28 cellular contexts compared by ENCODE assay signal in genomic region chr4:84905646-84906045, GRCh38.
"Had no signal": no experiment of that assay in that cellular context is flagged by ENCODE, and none has a peak within 500 bp of the region (broad histone marks: within the 10 kb centered on the region; RNA-seq: fewer than 3 reads in every experiment).

No MANE protein-coding gene starts in this region.

- H3K27ac ChIP-seq: brain microvascular endothelial cell, Peyer's patch, RWPE1 had no signal

- H3K4me1 ChIP-seq: Peyer's patch had no signal

- H3K9me3 Mint-ChIP-seq: activated B cell treated with CpG ODN at 0.5 μM for 24 hours; activated CD4-positive, alpha-beta T cell treated with anti-CD3 and anti-CD28 coated beads, Interleukin-2, amount 10 ng/mL, durations not matched to agents 24 days and 14 days; activated T-cell treated with anti-CD3 and anti-CD28 coated beads, Interleukin-2, amount 50 U/mL, for 24 hours had no signal

- H3K4me3 Mint-ChIP-seq: activated B cell treated with CpG ODN at 0.5 μM for 24 hours; activated CD4-positive, alpha-beta T cell treated with anti-CD3 and anti-CD28 coated beads, Interleukin-2, amount 10 ng/mL, durations not matched to agents 24 days and 14 days; activated CD8-positive, alpha-beta memory T cell treated with anti-CD3 and anti-CD28 coated beads, Interleukin-2, amount 10 ng/mL, durations not matched to agents 7 days and 5 days; activated naive CD8-positive, alpha-beta T cell; activated T-cell treated with anti-CD3 and anti-CD28 coated beads, Interleukin-2, amount 50 U/mL, for 24 hours; T-helper 17 cell had no signal

- DNase-seq: activated B cell treated with CpG ODN at 0.5 μM for 24 hours; activated CD4-positive, alpha-beta T cell treated with anti-CD3 and anti-CD28 coated beads for 1 hour; activated CD4-positive, alpha-beta T cell treated with anti-CD3 and anti-CD28 coated beads, Interleukin-2, amount 10 ng/mL, durations not matched to agents 24 days and 14 days; activated CD4-positive, alpha-beta T cell treated with anti-CD3 and anti-CD28 coated beads, Interleukin-2, amount 50 U/mL, for 48 hours; activated CD8-positive, alpha-beta memory T cell treated with anti-CD3 and anti-CD28 coated beads, Interleukin-2, amount 10 ng/mL, durations not matched to agents 7 days and 5 days; activated effector memory CD4-positive, alpha-beta T cell treated with anti-CD3 and anti-CD28 coated beads, Interleukin-2, amount 50 U/mL, for 16 hours; activated naive CD4-positive, alpha-beta T cell treated with Interleukin-2 at 50 U/mL for 16 hours; activated T-cell treated with anti-CD3 and anti-CD28 coated beads, Interleukin-2, amount 50 U/mL, for 24 hours; amygdala; brain microvascular endothelial cell; IMR-90; Kasumi-1; KBM-7; NCI-H1105 treated with DMSO at 0.1 percent for 48 hours; NCI-H1436 treated with DMSO at 0.1 percent for 48 hours; NCI-H187; NCI-H2081 treated with DMSO at 0.1 percent for 48 hours; NCI-H345; NCI-H510A; NCI-H526 treated with DMSO at 0.1 percent for 48 hours; NCI-H82; Peyer's patch; SHP77; T-helper 17 cell; T-helper 9 cell had no signal

- H3K4me1 Mint-ChIP-seq: activated B cell treated with CpG ODN at 0.5 μM for 24 hours; activated CD4-positive, alpha-beta T cell treated with anti-CD3 and anti-CD28 coated beads, Interleukin-2, amount 10 ng/mL, durations not matched to agents 24 days and 14 days; activated CD8-positive, alpha-beta memory T cell treated with anti-CD3 and anti-CD28 coated beads, Interleukin-2, amount 10 ng/mL, durations not matched to agents 7 days and 5 days; T-helper 17 cell had no signal

- ATAC-seq: activated CD8-positive, alpha-beta memory T cell treated with anti-CD3 and anti-CD28 coated beads, Interleukin-2, amount 10 ng/mL, durations not matched to agents 7 days and 5 days; T-helper 17 cell had no signal

- H3K36me3 Mint-ChIP-seq: activated CD8-positive, alpha-beta memory T cell treated with anti-CD3 and anti-CD28 coated beads, Interleukin-2, amount 10 ng/mL, durations not matched to agents 7 days and 5 days; activated naive CD8-positive, alpha-beta T cell had no signal

- H3K9me3 ChIP-seq: Peyer's patch had no signal

- H3K27me3 Mint-ChIP-seq: activated B cell treated with CpG ODN at 0.5 μM for 24 hours; activated CD4-positive, alpha-beta T cell treated with anti-CD3 and anti-CD28 coated beads, Interleukin-2, amount 10 ng/mL, durations not matched to agents 24 days and 14 days; activated CD8-positive, alpha-beta memory T cell treated with anti-CD3 and anti-CD28 coated beads, Interleukin-2, amount 10 ng/mL, durations not matched to agents 7 days and 5 days; activated naive CD8-positive, alpha-beta T cell; activated T-cell treated with anti-CD3 and anti-CD28 coated beads, Interleukin-2, amount 50 U/mL, for 24 hours; T-helper 17 cell had no signal

- H3K36me3 ChIP-seq: brain microvascular endothelial cell, Peyer's patch had no signal

- H3K27ac Mint-ChIP-seq: activated B cell treated with CpG ODN at 0.5 μM for 24 hours; activated CD4-positive, alpha-beta T cell treated with anti-CD3 and anti-CD28 coated beads, Interleukin-2, amount 10 ng/mL, durations not matched to agents 24 days and 14 days; activated CD8-positive, alpha-beta memory T cell treated with anti-CD3 and anti-CD28 coated beads, Interleukin-2, amount 10 ng/mL, durations not matched to agents 7 days and 5 days; activated naive CD8-positive, alpha-beta T cell; activated T-cell treated with anti-CD3 and anti-CD28 coated beads, Interleukin-2, amount 50 U/mL, for 24 hours; T-helper 17 cell had no signal

- H3K27me3 ChIP-seq: brain microvascular endothelial cell, Peyer's patch had no signal

- FAIRE-seq: astrocyte had no signal

- H3K4me3 ChIP-seq: Peyer's patch had no signal
